19 cellular contexts compared by ENCODE assay signal in genomic region chr4:128267745-128268144, GRCh38. TPM values are rescaled to one million over a fixed set of nuclear protein-coding genes. Genes with fewer than 3 reads are reported as not detected.
DNase-seq lines count a peak whose midpoint lies in the region; ATAC-seq, FAIRE-seq and TF ChIP-seq lines count a peak whose summit lies in the region.
"Had no signal": no experiment of that assay in that cellular context is flagged by ENCODE, and none has a peak within 500 bp of the region (broad histone marks: within the 10 kb centered on the region; RNA-seq: fewer than 3 reads in every experiment).

No MANE protein-coding gene starts in this region.

- CTCF ChIA-PET in Caco-2 (lab: Charles Lee): no interaction called here
- CTCF ChIA-PET in K562 (lab: Yijun Ruan, JAX; ENCODE audit: low intra/inter-chr PET ratio): no interaction called here
- CTCF ChIA-PET in HepG2 (lab: Yijun Ruan, JAX; ENCODE audit: low intra/inter-chr PET ratio, low total read pairs): no interaction called here

- intact Hi-C loops in Caco-2 (cut with micrococcal nuclease; ENCODE audit: unreplicated experiment): loop anchor here (2.0 kb wide), 1 partner anchor 21 kb away; no protein-coding TSS in a partner anchor
- intact Hi-C loops in K562 (cut with micrococcal nuclease): no loop called here
- intact Hi-C loops in HepG2 (cut with micrococcal nuclease; ENCODE audit: unreplicated experiment): loop anchor here (2.0 kb wide), 1 partner anchor 17 kb away; no protein-coding TSS in a partner anchor

- H3K4me3 ChIP-seq in Caco-2 (ENCODE audit: low read depth, low read length) (no peak overlapping the region), K562 (no peak overlapping the region), HepG2 (replicated peaks in 1 of 3; ENCODE audit: insufficient read depth in 1 of 3, low read depth in 2 of 3, low read length in 3 of 3) (no peak overlapping the region)
- H3K4me3 ChIP-seq: GM23248 had no signal

- H2AFZ ChIP-seq in K562 (ENCODE audit: low read depth, low read length) (no peak overlapping the region), HepG2 (ENCODE audit: low read length) (no peak overlapping the region)
- H2AFZ ChIP-seq: GM23248 had no signal

- no peaks in the 10 kb centered on the region for H3K27me3 Mint-ChIP-seq in Caco-2 (ENCODE audit: insufficient read depth, unreplicated experiment)
- H3K27me3 Mint-ChIP-seq: B cell; CD4-positive, alpha-beta T cell; IgD-negative memory B cell had no signal

- H3K9ac ChIP-seq in K562 (ENCODE audit: insufficient read depth in 1 of 2, low read depth in 2 of 2, low read length in 2 of 2) (no peak overlapping the region), HepG2 (ENCODE audit: insufficient read depth, low read depth, low read length) (no peak overlapping the region)
- H3K9ac ChIP-seq: GM23248 had no signal

- H3K79me2 ChIP-seq in K562 (ENCODE audit: control insufficient read depth, insufficient read depth, low read length): no peaks in the 10 kb centered on the region
- H3K79me2 ChIP-seq in HepG2 (ENCODE audit: insufficient read depth, low read length): no peaks in the 10 kb centered on the region

- H3K9me3 Mint-ChIP-seq in Caco-2 (ENCODE audit: unreplicated experiment): peaks cover 11% of the 10 kb centered on the region
- H3K9me3 Mint-ChIP-seq: CD4-positive, alpha-beta T cell had no signal

- 34% methylated on average over 2 of the region's 2 CpGs for WGBS in K562 (ENCODE audit: insufficient coverage, low coverage, missing lambda C conversion rate)
- WGBS in HepG2 (ENCODE audit: low lambda C conversion rate): 73% methylated on average over 2 of the region's 2 CpGs

- peaks cover 37% of the 10 kb centered on the region for H3K36me3 Mint-ChIP-seq in Caco-2 (ENCODE audit: insufficient read depth, unreplicated experiment)

- POLR2A ChIA-PET in Caco-2 (lab: Charles Lee) (no interaction called here), K562 (lab: Yijun Ruan, JAX) (interaction anchor here (1.1 kb wide), 1 partner anchor 15 kb away, joined by 3 read pairs; no protein-coding TSS in a partner anchor), HepG2 (lab: Yijun Ruan, JAX) (interaction anchor here (1.4 kb wide), 1 partner anchor 18 kb away, joined by 4 read pairs; no protein-coding TSS in a partner anchor)

- H3K4me1 Mint-ChIP-seq in Caco-2 (ENCODE audit: low read depth, unreplicated experiment): no peaks in the 10 kb centered on the region
- H3K4me1 Mint-ChIP-seq: B cell had no signal

- no peak for TF ChIP-seq RAD21 in K562 (CRISPR knock-in tag; conservative IDR thresholded peaks at IDR 0.05 in 1 of 2, IDR thresholded peaks at IDR 0.05 in 1 of 2)
- no peak for TF ChIP-seq RAD21 in HepG2 (CRISPR knock-in tag; IDR thresholded peaks at IDR 0.05)

- in situ Hi-C loops in K562 (cut with MboI) (no loop called here), HepG2 (cut with HindIII; ENCODE audit: extremely low pct_ligation_motif_present, low pct_unique_long_range_greater_than_20kb) (no loop called here)

- no peak for FAIRE-seq in K562 (lab: Jason Lieb, UNC)
- no peak for FAIRE-seq in HepG2 (lab: Jason Lieb, UNC)
- FAIRE-seq: D721Med, GM19239, H54 had no signal

- H3K27me3 ChIP-seq in Caco-2 (replicated peaks; ENCODE audit: control insufficient read depth, insufficient read depth, low read length) (no peaks in the 10 kb centered on the region), K562 (ENCODE audit: control insufficient read depth in 2 of 2, insufficient read depth in 2 of 2, low read length in 2 of 2) (no peaks in the 10 kb centered on the region), HepG2 (ENCODE audit: control insufficient read depth in 1 of 2, insufficient read depth in 2 of 2, low read length in 2 of 2) (no peaks in the 10 kb centered on the region)

- no peak for TF ChIP-seq EP300 in K562 (IDR thresholded peaks at IDR 0.05; ENCODE audit: low read length)
- no peak for TF ChIP-seq EP300 in HepG2 (IDR thresholded peaks at IDR 0.05; ENCODE audit: low read depth in 2 of 2, low read length in 2 of 2)
- TF ChIP-seq EP300 in HepG2 (CRISPR knock-in tag; IDR thresholded peaks at IDR 0.05; ENCODE audit: borderline replicate concordance): no peak

- DNase-seq in DMS 273 (lab: John Stamatoyannopoulos, UW; ENCODE audit: unreplicated experiment) (peak; percentile 10), DMS 273 treated with DMSO at 0.1 percent for 48 hours (lab: John Stamatoyannopoulos, UW) (no peak), Caco-2 (no peak), K562 (ENCODE audit: extremely low read depth in 1 of 4, low spot score in 3 of 4) (no peak), HepG2 (ENCODE audit: low spot score) (no peak)
- no peak for DNase-seq in activated CD4-positive, alpha-beta T cell treated with anti-CD3 and anti-CD28 coated beads, Interleukin-2, amount 50 U/mL, for 1 hour
- DNase-seq: 8988T; ACHN; C1 segment of cervical spinal cord; CD4-positive, alpha-beta T cell; GF-D8; GM23248 had no signal

- H3K27ac ChIP-seq in K562 (ENCODE audit: extremely low read depth, low read depth, low read length) (no peak overlapping the region), HepG2 (ENCODE audit: extremely low read length, insufficient read depth, low read length) (no peak overlapping the region)
- H3K27ac ChIP-seq: GM23248 had no signal

- peak overlapping the region; percentile 63 for H3K27ac Mint-ChIP-seq in Caco-2 (ENCODE audit: unreplicated experiment)
- H3K27ac Mint-ChIP-seq: B cell; CD4-positive, alpha-beta T cell had no signal

- no peaks in the 10 kb centered on the region for H3K9me1 ChIP-seq in K562 (ENCODE audit: control insufficient read depth, insufficient read depth, low read length)

- BruUV-seq in Caco-2 (replicated peaks; lab: Mats Ljungman, UMichigan) (no TSS peak), K562 (replicated peaks; lab: Mats Ljungman, UMichigan) (no TSS peak), HepG2 (replicated peaks; lab: Mats Ljungman, UMichigan) (no TSS peak)

- peaks cover 25% of the 10 kb centered on the region for H3K9me3 ChIP-seq in Caco-2
- H3K9me3 ChIP-seq in K562 (replicated peaks; ENCODE audit: control insufficient read depth, insufficient read depth, low read depth, low read length): 0 out of 2 replicates have a peak, but pooled peaks cover 3% of the 10 kb centered on the region
- peaks cover 17% of the 10 kb centered on the region for H3K9me3 ChIP-seq in HepG2 (ENCODE audit: low read length)

- ATAC-seq in K562 (no peak), HepG2 (peak; percentile 62), GM19455 (IDR thresholded peaks at IDR 0.05; ENCODE audit: unreplicated experiment) (no peak), HG02678 (IDR thresholded peaks at IDR 0.05; ENCODE audit: unreplicated experiment) (no peak)

- TF ChIP-seq POLR2A in K562 (conservative IDR thresholded peaks at IDR 0.05): no peak
- no peak for TF ChIP-seq POLR2A in HepG2 (IDR thresholded peaks at IDR 0.05; ENCODE audit: insufficient read depth in 1 of 2, low read depth in 2 of 2, low read length in 2 of 2)

- H3K4me1 ChIP-seq in Caco-2 (peaks cover 30% of the 10 kb centered on the region), K562 (replicated peaks in 1 of 2; ENCODE audit: control insufficient read depth in 2 of 2, insufficient read depth in 2 of 2, low read length in 2 of 2) (no peaks in the 10 kb centered on the region), HepG2 (ENCODE audit: insufficient read depth, low read length) (peaks cover 34% of the 10 kb centered on the region)

- no peak overlapping the region for H3K4me2 ChIP-seq in K562 (ENCODE audit: insufficient read depth, low read length)
- H3K4me2 ChIP-seq in HepG2 (ENCODE audit: low read depth, low read length): peak overlapping the region; percentile 66; the same call in 1 of the 2 replicates

- H4K20me1 ChIP-seq in K562 (replicated peaks; ENCODE audit: control insufficient read depth, insufficient read depth, low read length): no peaks in the 10 kb centered on the region
- H4K20me1 ChIP-seq in HepG2 (ENCODE audit: insufficient read depth, low read length): peaks cover under 1% of the 10 kb centered on the region; the same call in 1 of the 2 replicates

- H3K4me3 Mint-ChIP-seq in Caco-2 (ENCODE audit: unreplicated experiment): peak overlapping the region; percentile 32
- H3K4me3 Mint-ChIP-seq: B cell; CD4-positive, alpha-beta T cell; IgD-negative memory B cell had no signal

- H3K36me3 ChIP-seq in Caco-2 (ENCODE audit: control insufficient read depth, insufficient read depth, low read length): no peaks in the 10 kb centered on the region; the same call in none of the 2 replicates
- H3K36me3 ChIP-seq in K562 (ENCODE audit: control insufficient read depth, insufficient read depth, low read length): peaks cover 32% of the 10 kb centered on the region
- H3K36me3 ChIP-seq in HepG2 (replicated peaks in 1 of 2; ENCODE audit: control insufficient read depth in 1 of 2, insufficient read depth in 2 of 2, low read length in 2 of 2): peaks cover 0 to 10% of the 10 kb centered on the region in 2 experiments; a peak in 3 of 5 replicates

- no peak for TF ChIP-seq CTCF in Caco-2 (IDR thresholded peaks at IDR 0.05; ENCODE audit: insufficient read depth in 1 of 2, low read depth in 1 of 2, low read length in 1 of 2, severe bottlenecking in 1 of 2, unreplicated experiment in 1 of 2)
- TF ChIP-seq CTCF in K562 (IDR thresholded peaks at IDR 0.05 in 2 of 3, conservative IDR thresholded peaks at IDR 0.05 in 1 of 3; ENCODE audit: insufficient read depth in 2 of 3, low read depth in 1 of 3, low read length in 3 of 3): no peak
- TF ChIP-seq CTCF in HepG2 (CRISPR knock-in tag; IDR thresholded peaks at IDR 0.05): no peak

RNA-seq across cellular contexts. Expression of gene PGRMC2, which starts 19.9 kb away (rescaled TPM):
- total RNA-seq in Caco-2 (2022) (72.5 and 73.1 TPM in 2 replicates), K562 (2014; rRNA removed) (12.4 and 14.8 TPM in 2 replicates), K562 (2014; rRNA removed; fragmentation: Illumina TruSeq; extraction: Trizol) (27.6 and 32.8 TPM in 2 replicates), K562 (2015; rRNA removed; fragmentation: Illumina TruSeq; extraction: Trizol) (18.3 and 19.3 TPM in 2 replicates), K562 (2021) (52.4 and 56.2 TPM in 2 replicates), HepG2 (2016; rRNA removed; fragmentation: Illumina TruSeq; extraction: Trizol) (19.8 and 27.2 TPM in 2 replicates)
- 14.0 and 45.2 TPM in 2 replicates for total RNA-seq in K562 (2011; cell fraction: chromatin; rRNA removed; ENCODE audit: low replicate concordance)
- 14.8 and 16.2 TPM in 2 replicates for total RNA-seq in K562 (2011; cell fraction: nucleolus; rRNA removed)
- total RNA-seq in K562 (2011; cell fraction: nucleoplasm; rRNA removed): 30.2 and 51.7 TPM in 2 replicates
- polyA plus RNA-seq in K562 (2011; rRNA removed) (20.4 and 21.8 TPM in 2 replicates), K562 (2014; fragmentation: Illumina TruSeq; extraction: Trizol) (72.0 and 81.3 TPM in 2 replicates), K562 (2014; fragmentation: Nextera tagmentation; extraction: Ambion mirVana) (10 to 100 TPM; 17.1 to 22.7 TPM), K562 (2014; rRNA removed) (31.9 and 34.1 TPM in 2 replicates), HepG2 (2011; rRNA removed) (15.4 and 16.0 TPM in 2 replicates)
- polyA plus RNA-seq in K562 (2011; cell fraction: cytosol; rRNA removed): 2.6 and 6.2 TPM in 2 replicates
- polyA plus RNA-seq in K562 (2011; cell fraction: nucleus; rRNA removed): 7.7 and 11.3 TPM in 2 replicates
- polyA plus RNA-seq in K562 (2012): 37.6 and 55.2 TPM in 2 replicates
- polyA minus RNA-seq in K562 (2011; rRNA and poly(A)+ RNA removed): 6.1 and 9.1 TPM in 2 replicates
- 8.3 and 8.4 TPM in 2 replicates for polyA minus RNA-seq in K562 (2011; cell fraction: cytosol; rRNA and poly(A)+ RNA removed)
- 5.3 and 8.4 TPM in 2 replicates for polyA minus RNA-seq in K562 (2011; cell fraction: nucleus; rRNA and poly(A)+ RNA removed)
- total RNA-seq in HepG2 (2016; cell fraction: cytosol; rRNA removed; fragmentation: Illumina TruSeq; extraction: Trizol; ENCODE audit: low read depth): 5.6 and 7.3 TPM in 2 replicates
- 18.8 and 21.0 TPM in 2 replicates for total RNA-seq in HepG2 (2016; cell fraction: insoluble cytoplasmic fraction; rRNA removed; fragmentation: Illumina TruSeq; extraction: Trizol)
- total RNA-seq in HepG2 (2016; cell fraction: membrane; rRNA removed; fragmentation: Illumina TruSeq; extraction: Trizol): 22.0 and 23.6 TPM in 2 replicates
- total RNA-seq in HepG2 (2016; cell fraction: nucleus; rRNA removed; fragmentation: Illumina TruSeq; extraction: Trizol): 38.9 and 41.1 TPM in 2 replicates
- polyA plus RNA-seq in HepG2 (2011; cell fraction: cytosol; rRNA removed): 5.6 and 9.7 TPM in 2 replicates
- 3.3 and 5.9 TPM in 2 replicates for polyA plus RNA-seq in HepG2 (2011; cell fraction: nucleus; rRNA removed)
- 88.6 and 121 TPM in 2 replicates for polyA plus RNA-seq in HepG2 (2012)
- polyA plus RNA-seq in HepG2 (2016; cell fraction: cytosol; fragmentation: Illumina TruSeq; extraction: Trizol; ENCODE audit: low read depth): 16.7 and 17.1 TPM in 2 replicates
- polyA plus RNA-seq in HepG2 (2016; cell fraction: insoluble cytoplasmic fraction; fragmentation: Illumina TruSeq; extraction: Trizol; ENCODE audit: low read depth): 56.1 and 64.1 TPM in 2 replicates
- 31.4 and 36.4 TPM in 2 replicates for polyA plus RNA-seq in HepG2 (2016; cell fraction: membrane; fragmentation: Illumina TruSeq; extraction: Trizol; ENCODE audit: low read depth)
- 142 and 152 TPM in 2 replicates for polyA plus RNA-seq in HepG2 (2016; cell fraction: nucleus; fragmentation: Illumina TruSeq; extraction: Trizol; ENCODE audit: insufficient read depth, low read depth)
- 2.3 TPM in 2 replicates for polyA minus RNA-seq in HepG2 (2011; rRNA and poly(A)+ RNA removed; ENCODE audit: low replicate concordance)
- 9.8 and 11.8 TPM in 2 replicates for polyA minus RNA-seq in HepG2 (2011; cell fraction: cytosol; rRNA and poly(A)+ RNA removed)
- 6.7 and 10.9 TPM in 2 replicates for polyA minus RNA-seq in HepG2 (2011; cell fraction: nucleus; rRNA and poly(A)+ RNA removed)
